In genomic region chr5:44443172-44443571, GRCh38 we compare ENCODE assay signal across 1 cellular context.
TF ChIP-seq lines count a peak whose summit lies in the region.

No MANE protein-coding gene starts in this region.

TF ChIP-seq in WTC11, 78 proteins besides CTCF, POLR2A, EP300 and RAD21 (continued from another document):
- no peak for TF ChIP-seq HMGXB4 (CRISPR knock-in tag; IDR thresholded peaks at IDR 0.05)
- TF ChIP-seq ZNF281 (CRISPR knock-in tag; IDR thresholded peaks at IDR 0.05), result no peak
- TF ChIP-seq ZBTB21 (CRISPR knock-in tag; IDR thresholded peaks at IDR 0.05; ENCODE audit: borderline replicate concordance), result no peak
- no peak for TF ChIP-seq ZNF219 (CRISPR knock-in tag; IDR thresholded peaks at IDR 0.05; ENCODE audit: borderline replicate concordance)
- no peak for TF ChIP-seq ZNF121 (CRISPR knock-in tag; IDR thresholded peaks at IDR 0.05)
- no peak for TF ChIP-seq ARID4B (CRISPR knock-in tag; IDR thresholded peaks at IDR 0.05; ENCODE audit: borderline replicate concordance)
- no peak for TF ChIP-seq TCF7 (CRISPR knock-in tag; IDR thresholded peaks at IDR 0.05; ENCODE audit: low read depth)
- no peak for TF ChIP-seq HMGA2 (CRISPR knock-in tag; IDR thresholded peaks at IDR 0.05)
- TF ChIP-seq, protein P1, sequence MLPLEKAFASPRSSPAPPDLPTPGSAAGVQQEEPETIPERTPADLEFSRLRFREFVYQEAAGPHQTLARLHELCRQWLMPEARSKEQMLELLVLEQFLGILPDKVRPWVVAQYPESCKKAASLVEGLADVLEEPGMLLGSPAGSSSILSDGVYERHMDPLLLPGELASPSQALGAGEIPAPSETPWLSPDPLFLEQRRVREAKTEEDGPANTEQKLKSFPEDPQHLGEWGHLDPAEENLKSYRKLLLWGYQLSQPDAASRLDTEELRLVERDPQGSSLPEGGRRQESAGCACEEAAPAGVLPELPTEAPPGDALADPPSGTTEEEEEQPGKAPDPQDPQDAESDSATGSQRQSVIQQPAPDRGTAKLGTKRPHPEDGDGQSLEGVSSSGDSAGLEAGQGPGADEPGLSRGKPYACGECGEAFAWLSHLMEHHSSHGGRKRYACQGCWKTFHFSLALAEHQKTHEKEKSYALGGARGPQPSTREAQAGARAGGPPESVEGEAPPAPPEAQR (CRISPR knock-in tag; IDR thresholded peaks at IDR 0.05), result no peak
- no peak for TF ChIP-seq SOX15 (CRISPR knock-in tag; IDR thresholded peaks at IDR 0.05)
TF ChIP-seq in WTC11: peak in this region for 0.
